ENCODE assay signal across 8 cellular contexts in the genomic region with DNA sequence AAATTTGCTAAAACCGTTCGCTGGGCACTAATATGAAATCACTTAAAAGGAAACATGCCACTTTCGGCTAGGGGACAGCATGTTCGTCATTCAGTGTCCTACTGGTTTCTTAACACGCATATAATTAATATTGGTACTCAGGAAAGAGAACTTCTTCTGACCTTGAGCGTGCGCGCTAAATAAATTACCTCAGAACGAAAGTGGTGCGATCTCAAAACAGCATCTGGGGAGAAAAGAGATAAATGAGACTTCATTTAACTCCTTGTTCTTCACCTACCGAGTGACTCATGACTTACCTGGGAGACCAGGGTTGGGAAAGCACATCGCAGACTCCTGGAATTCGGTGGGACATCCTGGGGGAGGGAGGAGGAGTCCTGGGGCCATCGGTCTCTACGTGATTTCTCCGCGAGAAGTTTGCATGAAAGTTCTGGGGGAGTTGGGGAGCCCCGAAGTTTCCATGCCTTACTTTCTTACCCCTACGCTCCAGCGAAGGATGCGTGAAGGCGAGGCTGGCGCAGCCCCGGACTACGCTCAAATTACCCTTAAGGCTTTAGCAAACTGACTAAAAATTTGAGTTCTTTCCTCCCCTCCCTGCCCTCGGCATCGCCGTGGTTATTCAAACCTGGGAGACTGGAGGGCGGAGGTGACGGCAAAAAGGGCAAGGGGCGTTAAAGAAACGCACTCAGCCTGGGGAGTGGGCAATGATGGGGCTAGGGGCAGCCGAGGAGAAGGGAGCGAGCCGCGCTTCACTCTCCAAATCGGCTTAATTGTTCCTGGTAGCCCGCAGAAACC. TPM values are rescaled to one million over a fixed set of nuclear protein-coding genes. Genes with fewer than 3 reads are reported as not detected.
DNase-seq lines count a peak whose midpoint lies in the region; ATAC-seq and TF ChIP-seq lines count a peak whose summit lies in the region.

No MANE protein-coding gene starts in this region.

- H3K27me3 ChIP-seq in BLaER1 (peaks cover 14% of the 10 kb centered on the region), esophagus muscularis mucosa (no peaks in the 10 kb centered on the region), neutrophil (peaks cover 72% of the 10 kb centered on the region)

- peak overlapping the region; percentile 74 for H3K4me2 ChIP-seq in BLaER1

- no peaks in the 10 kb centered on the region for H3K36me3 Mint-ChIP-seq in T-helper 2 cell treated with Interferon-gamma antibody and Interleukin-4, amounts not matched to agents 5 μg/mL and 100 μg/mL, for 36 hours (ENCODE audit: low read depth)

- H3K4me1 Mint-ChIP-seq in T-helper 2 cell treated with Interferon-gamma antibody and Interleukin-4, amounts not matched to agents 5 μg/mL and 100 μg/mL, for 36 hours (ENCODE audit: low read depth) = peaks cover 18% of the 10 kb centered on the region

- H3K27me3 Mint-ChIP-seq in T-helper 2 cell treated with Interferon-gamma antibody and Interleukin-4, amounts not matched to agents 5 μg/mL and 100 μg/mL, for 36 hours (ENCODE audit: low read depth) = peaks cover 71% of the 10 kb centered on the region

- H3K9me3 Mint-ChIP-seq in T-helper 2 cell treated with Interferon-gamma antibody and Interleukin-4, amounts not matched to agents 5 μg/mL and 100 μg/mL, for 36 hours = no peaks in the 10 kb centered on the region

- peaks cover 20% of the 10 kb centered on the region for H3K4me1 ChIP-seq in BLaER1
- H3K4me1 ChIP-seq in esophagus muscularis mucosa = peaks cover 13 to 27% (median 21%) of the 10 kb centered on the region in 4 donors
- H3K4me1 ChIP-seq in neutrophil (ENCODE audit: control insufficient read depth in 1 of 2, insufficient read depth in 1 of 2, low read depth in 1 of 2, low read length in 1 of 2) = peaks cover 21% of the 10 kb centered on the region in 2 experiments

- H3K27ac Mint-ChIP-seq in T-helper 2 cell treated with Interferon-gamma antibody and Interleukin-4, amounts not matched to agents 5 μg/mL and 100 μg/mL, for 36 hours = peak overlapping the region; percentile 80

- H3K36me3 ChIP-seq in BLaER1 = no peaks in the 10 kb centered on the region
- no peaks in the 10 kb centered on the region for H3K36me3 ChIP-seq in esophagus muscularis mucosa
- no peaks in the 10 kb centered on the region for H3K36me3 ChIP-seq in neutrophil

- no peaks in the 10 kb centered on the region for H4K20me1 ChIP-seq in BLaER1

- peak; percentile 13 for ATAC-seq in GM19463 (IDR thresholded peaks at IDR 0.05; ENCODE audit: unreplicated experiment)
- no peak for ATAC-seq in GM18907 (IDR thresholded peaks at IDR 0.05; ENCODE audit: unreplicated experiment)
- ATAC-seq in GM21515 (IDR thresholded peaks at IDR 0.05; ENCODE audit: unreplicated experiment) = no peak

- TF ChIP-seq POLR2A in esophagus muscularis mucosa (IDR thresholded peaks at IDR 0.05; ENCODE audit: low read depth) = no peak

- no peaks in the 10 kb centered on the region for H3K9me3 ChIP-seq in BLaER1
- H3K9me3 ChIP-seq in esophagus muscularis mucosa = no peaks in the 10 kb centered on the region
- H3K9me3 ChIP-seq in neutrophil = no peaks in the 10 kb centered on the region

- H3K4me3 Mint-ChIP-seq in T-helper 2 cell treated with Interferon-gamma antibody and Interleukin-4, amounts not matched to agents 5 μg/mL and 100 μg/mL, for 36 hours = peak overlapping the region; percentile 91

- H3K27ac ChIP-seq in BLaER1 (peak overlapping the region; percentile 90), esophagus muscularis mucosa (replicated peaks in 1 of 4) (peak overlapping the region; percentile 51 to 76 (median 60)), neutrophil (no peak overlapping the region)

- TF ChIP-seq CTCF in esophagus muscularis mucosa (IDR thresholded peaks at IDR 0.05) (no peak), neutrophil (IDR thresholded peaks at IDR 0.05) (no peak)

- WGBS in esophagus muscularis mucosa = 8% methylated on average over 37 of the region's 38 CpGs

- no peak for TF ChIP-seq EP300 in esophagus muscularis mucosa (IDR thresholded peaks at IDR 0.05)

- peak overlapping the region; percentile 80 for H3K9ac ChIP-seq in BLaER1

- H3K4me3 ChIP-seq in BLaER1 (peak overlapping the region; percentile 77), esophagus muscularis mucosa (peak overlapping the region; percentile 65 to 86 (median 69)), neutrophil (ENCODE audit: low read depth in 1 of 2, low read length in 1 of 2) (peak overlapping the region; percentile 38 to 49)

- intact Hi-C loops in esophagus muscularis mucosa (cut with DNase I) = loop anchor here (5.0 kb wide), 2 partner anchors 51 to 246 kb away; no protein-coding TSS in a partner anchor

- DNase-seq in T-helper 2 cell treated with Interferon-gamma antibody and Interleukin-4, amounts not matched to agents 5 μg/mL and 100 μg/mL, for 36 hours (ENCODE audit: low spot score) = no peak
- DNase-seq in esophagus muscularis mucosa (ENCODE audit: extremely low spot score) (no peak), OCI-M2 (lab: John Stamatoyannopoulos, UW; ENCODE audit: unreplicated experiment) (no peak)

RNA-seq across cellular contexts. Expression of gene BEND6, which starts 1.1 kb away (rescaled TPM):
- 1 to 10 TPM in 3 of 4 donors, under 1 TPM in 1; 0.45 to 1.7 (median 1.5) TPM for total RNA-seq in esophagus muscularis mucosa
